In the genomic region with DNA sequence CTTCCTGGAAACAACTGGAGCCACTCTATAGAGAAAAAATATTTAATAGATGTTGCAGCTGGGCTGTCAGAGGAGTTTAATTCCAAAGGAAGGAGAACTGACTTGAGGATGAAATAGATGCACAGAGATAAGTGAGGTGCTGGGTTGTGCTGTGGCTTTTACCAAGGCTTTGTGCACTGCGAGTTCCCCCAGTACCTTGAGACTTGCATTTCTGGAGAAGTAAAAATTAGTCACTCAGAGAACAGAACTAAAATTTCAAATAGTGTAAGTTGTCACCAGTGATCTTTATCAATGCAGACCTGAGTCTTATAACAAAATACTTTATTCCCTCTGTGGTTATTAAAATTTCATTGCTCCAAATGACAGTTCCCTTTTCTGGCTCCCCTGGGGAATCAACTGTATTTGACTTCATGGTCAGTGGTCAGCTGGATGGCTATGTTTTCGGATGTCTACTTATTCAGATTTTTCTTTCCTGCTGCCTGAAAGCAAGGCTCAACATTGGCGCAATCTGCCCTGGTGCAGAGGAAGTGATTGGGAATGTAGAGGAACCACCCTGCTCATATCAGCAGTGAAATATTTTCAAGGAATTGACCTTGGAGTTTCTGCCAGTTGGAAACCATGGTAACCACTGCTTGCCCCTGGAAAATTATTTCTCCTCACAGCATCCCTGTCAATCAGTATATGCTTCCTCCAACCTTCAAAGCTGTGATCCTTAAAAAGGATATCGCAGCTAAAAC, we compare ENCODE assay signal across 25 cellular contexts.
"Had no signal": no experiment of that assay in that cellular context is flagged by ENCODE, and none has a peak within 500 bp of the region (broad histone marks: within the 10 kb centered on the region; RNA-seq: fewer than 3 reads in every experiment).

No MANE protein-coding gene starts in this region.

- H3K4me2 ChIP-seq: SK-N-SH had no signal

- H3K9ac ChIP-seq: SK-N-SH had no signal

- H3K27ac ChIP-seq: adrenal gland, Peyer's patch, RWPE1, SJCRH30 had no signal

- H3K36me3 ChIP-seq: adrenal gland, Peyer's patch, SJCRH30 had no signal

- H3K27me3 ChIP-seq: adrenal gland, Peyer's patch, SJCRH30 had no signal

- H3K9me2 ChIP-seq: SK-N-SH had no signal

- H3K4me1 ChIP-seq: Peyer's patch, SJCRH30 had no signal

- DNase-seq: activated CD4-positive, alpha-beta T cell treated with anti-CD3 and anti-CD28 coated beads for 4 hours; activated CD8-positive, alpha-beta memory T cell treated with anti-CD3 and anti-CD28 coated beads, Interleukin-2, amount 50 U/mL, for 4 hours; activated CD8-positive, alpha-beta T cell treated with anti-CD3 and anti-CD28 coated beads for 36 hours; activated naive CD4-positive, alpha-beta T cell treated with anti-CD3 and anti-CD28 coated beads, Interleukin-2, amount 50 U/mL, for 16 hours; activated naive CD8-positive, alpha-beta T cell treated with anti-CD3 and anti-CD28 coated beads, Interleukin-2, amount 10 ng/mL, durations not matched to agents 7 days and 5 days; activated T-cell treated with anti-CD3 and anti-CD28 coated beads, Interleukin-2, amount 50 U/mL, for 72 hours; anterior cingulate cortex; central memory CD4-positive, alpha-beta T cell; MM.1S; NCI-H1105 treated with DMSO at 0.1 percent for 48 hours; NCI-H1436 treated with DMSO at 0.1 percent for 48 hours; NCI-H187 treated with DMSO at 0.1 percent for 48 hours; NCI-H2081 treated with DMSO at 0.1 percent for 48 hours; NCI-H2171 treated with DMSO at 0.1 percent for 48 hours; NCI-H226; NCI-H510A; NCI-H82; Peyer's patch; Right ventricle myocardium superior; SK-N-SH; T-helper 1 cell had no signal

- ATAC-seq: activated CD4-positive, CD25-positive, alpha-beta regulatory T cell treated with anti-CD3 and anti-CD28 coated beads, Interleukin-2, amount 50 U/mL, for 24 hours; activated CD8-positive, alpha-beta T cell treated with anti-CD3 and anti-CD28 coated beads for 36 hours; activated T-cell treated with anti-CD3 and anti-CD28 coated beads, Interleukin-2, amount 50 U/mL, for 72 hours had no signal

- H3K9me3 ChIP-seq: adrenal gland, Peyer's patch, SJCRH30, SK-N-SH had no signal

- H3K4me3 ChIP-seq: adrenal gland, Peyer's patch, SJCRH30 had no signal
